Comparison of ENCODE assay signal across 19 cellular contexts in the genomic region with DNA sequence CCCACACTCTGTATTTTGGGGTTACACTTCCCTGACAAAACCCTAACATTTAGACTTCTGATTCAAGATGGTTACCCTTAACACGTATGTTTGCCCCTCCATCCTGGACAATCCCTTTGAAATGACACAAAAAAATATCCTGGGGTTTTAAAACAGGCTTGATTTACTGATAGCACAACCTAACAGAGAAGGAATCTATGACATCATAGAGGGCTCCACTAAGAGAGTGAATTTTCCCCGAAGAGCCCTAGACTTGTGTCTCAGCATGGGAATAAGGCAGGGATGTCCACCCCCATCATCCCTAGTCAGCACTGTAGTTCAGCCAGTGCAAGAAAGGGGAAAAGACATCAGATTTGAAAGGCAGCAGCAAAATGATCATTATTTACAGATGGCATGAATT. TPM values are rescaled to one million over a fixed set of nuclear protein-coding genes. Genes with fewer than 3 reads are reported as not detected.
"Had no signal": no experiment of that assay in that cellular context is flagged by ENCODE, and none has a peak within 500 bp of the region (broad histone marks: within the 10 kb centered on the region; RNA-seq: fewer than 3 reads in every experiment).

No MANE protein-coding gene starts in this region.

- DNase-seq: effector CD4-positive, alpha-beta T cell; gastrocnemius medialis; kidney; left lung; mesenchymal stem cell; mucosa of descending colon; naive thymus-derived CD4-positive, alpha-beta T cell; stimulated activated CD4-positive, alpha-beta T cell treated with anti-CD3 and anti-CD28 coated beads, Interleukin-12 subunit alpha, Interleukin-12 subunit beta, amount 100 ng/mL, for 4 hours; stimulated activated CD4-positive, alpha-beta T cell treated with anti-CD3 and anti-CD28 coated beads, Interleukin-1b, Interleukin-23, amount 100 ng/mL, for 48 hours; stimulated activated CD4-positive, alpha-beta T cell treated with anti-CD3 and anti-CD28 coated beads, Interleukin-4, amount 100 ng/mL, for 1 hour; stimulated activated CD8-positive, alpha-beta memory T cell treated with anti-CD3 and anti-CD28 coated beads, Interleukin-4, amount 100 ng/mL, for 48 hours; stimulated activated naive CD4-positive, alpha-beta T cell; stimulated activated naive CD8-positive, alpha-beta T cell treated with anti-CD3 and anti-CD28 coated beads, Interleukin-15, amount 100 ng/mL, for 72 hours; transverse colon; uterus had no signal

- ATAC-seq: esophagus mucosa; gastrocnemius medialis; left lung; mucosa of descending colon; naive thymus-derived CD4-positive, alpha-beta T cell; sciatic nerve; stimulated activated naive CD8-positive, alpha-beta T cell treated with anti-CD3 and anti-CD28 coated beads, Interleukin-15, amount 100 ng/mL, for 72 hours; upper lobe of right lung had no signal

RNA-seq across cellular contexts. Expression of a gene that starts 15.8 kb away (rescaled TPM):
- total RNA-seq: glomerular endothelial cell had no signal
